Comparison of ENCODE assay signal across 1 cellular context in the genomic region with DNA sequence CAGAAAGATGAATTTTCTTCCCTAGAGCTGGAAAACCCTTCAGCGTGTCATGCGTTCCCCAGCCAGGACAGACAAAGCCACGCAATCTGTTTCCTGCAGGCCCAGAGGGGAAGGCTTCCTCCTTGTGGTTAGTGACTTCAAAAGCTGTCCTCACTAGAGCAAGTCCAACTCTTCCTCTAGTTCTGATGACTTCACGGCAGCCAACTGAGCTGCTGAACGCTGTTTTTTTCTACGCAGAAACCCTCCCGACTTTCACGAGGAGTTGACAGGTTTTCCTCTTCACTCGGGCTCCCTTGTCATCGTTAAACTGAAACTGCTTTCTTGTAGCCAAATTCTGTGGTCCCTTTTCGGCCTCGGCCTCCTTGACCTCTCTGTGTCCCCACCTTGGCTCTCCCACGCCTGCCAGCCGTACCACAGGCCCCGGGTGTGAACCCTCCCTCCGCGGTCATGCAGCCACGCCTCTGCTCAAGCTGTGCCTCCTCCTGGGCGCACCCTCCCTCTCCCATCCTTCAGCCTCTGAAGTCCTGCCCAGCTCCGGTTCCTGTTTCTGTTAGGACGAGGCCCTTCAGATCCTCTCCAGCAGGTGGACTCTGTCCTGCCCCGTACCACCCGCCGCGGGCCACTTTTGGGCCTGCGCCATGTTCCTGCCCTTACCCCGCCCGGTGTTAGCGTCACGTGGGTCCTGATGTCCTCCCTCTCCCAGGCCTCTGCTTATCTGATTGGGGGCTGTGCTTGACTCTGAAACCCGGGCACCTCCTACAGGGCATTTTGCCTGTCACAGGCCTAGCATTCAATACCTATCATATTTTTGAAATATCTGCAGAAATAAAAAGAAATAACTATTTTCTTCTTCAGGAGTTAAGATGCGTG.
A peak's percentile ranks its signal among the peaks of the same experiment; 100 is the strongest.
TF ChIP-seq lines count a peak whose summit lies in the region.

No MANE protein-coding gene starts in this region.

TF ChIP-seq in K562, 482 proteins besides CTCF, POLR2A, EP300 and RAD21 (continued from another document and continues in another):
- TF ChIP-seq E2F1 (CRISPR knock-in tag; IDR thresholded peaks at IDR 0.05) = no peak
- TF ChIP-seq ZNF431 (CRISPR knock-in tag; IDR thresholded peaks at IDR 0.05) = no peak; the same call in none of the 2 replicates
- TF ChIP-seq SP2 (IDR thresholded peaks at IDR 0.05; ENCODE audit: extremely low read depth, low read depth, low read length, poor library complexity, severe bottlenecking) = no peak
- no peak; the same call in 1 of the 2 replicates for TF ChIP-seq ZNF324 (CRISPR knock-in tag; IDR thresholded peaks at IDR 0.05)
- no peak for TF ChIP-seq SNIP1 (IDR thresholded peaks at IDR 0.05; ENCODE audit: low read depth)
- TF ChIP-seq NR2F6 (CRISPR knock-in tag; IDR thresholded peaks at IDR 0.05) = no peak
- no peak for TF ChIP-seq ZFPM2 (CRISPR knock-in tag; IDR thresholded peaks at IDR 0.05)
- no peak for TF ChIP-seq CAMTA2 (CRISPR knock-in tag; conservative IDR thresholded peaks at IDR 0.05)
- TF ChIP-seq U2AF1 (optimal IDR thresholded peaks at IDR 0.05; ENCODE audit: low read depth, low read length) = no peak
- no peak for TF ChIP-seq BCL6 (CRISPR knock-in tag; IDR thresholded peaks at IDR 0.05)
- TF ChIP-seq SETDB1 (IDR thresholded peaks at IDR 0.05; ENCODE audit: low read length) = no peak
- peak; percentile 75 for TF ChIP-seq ZNF134 (CRISPR knock-in tag; conservative IDR thresholded peaks at IDR 0.05)
- peak; percentile 82 to 85 for TF ChIP-seq NRF1 (conservative IDR thresholded peaks at IDR 0.05 in 1 of 2, IDR thresholded peaks at IDR 0.05 in 1 of 2)
- no peak for TF ChIP-seq ZNF780A (CRISPR knock-in tag; IDR thresholded peaks at IDR 0.05)
- no peak for TF ChIP-seq DIDO1 (tag; IDR thresholded peaks at IDR 0.05; ENCODE audit: low read depth)
- TF ChIP-seq, protein P1, sequence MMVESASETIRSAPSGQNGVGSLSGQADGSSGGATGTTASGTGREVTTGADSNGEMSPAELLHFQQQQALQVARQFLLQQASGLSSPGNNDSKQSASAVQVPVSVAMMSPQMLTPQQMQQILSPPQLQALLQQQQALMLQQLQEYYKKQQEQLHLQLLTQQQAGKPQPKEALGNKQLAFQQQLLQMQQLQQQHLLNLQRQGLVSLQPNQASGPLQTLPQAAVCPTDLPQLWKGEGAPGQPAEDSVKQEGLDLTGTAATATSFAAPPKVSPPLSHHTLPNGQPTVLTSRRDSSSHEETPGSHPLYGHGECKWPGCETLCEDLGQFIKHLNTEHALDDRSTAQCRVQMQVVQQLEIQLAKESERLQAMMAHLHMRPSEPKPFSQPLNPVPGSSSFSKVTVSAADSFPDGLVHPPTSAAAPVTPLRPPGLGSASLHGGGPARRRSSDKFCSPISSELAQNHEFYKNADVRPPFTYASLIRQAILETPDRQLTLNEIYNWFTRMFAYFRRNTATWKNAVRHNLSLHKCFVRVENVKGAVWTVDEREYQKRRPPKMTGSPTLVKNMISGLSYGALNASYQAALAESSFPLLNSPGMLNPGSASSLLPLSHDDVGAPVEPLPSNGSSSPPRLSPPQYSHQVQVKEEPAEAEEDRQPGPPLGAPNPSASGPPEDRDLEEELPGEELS (CRISPR knock-in tag; IDR thresholded peaks at IDR 0.05; ENCODE audit: borderline replicate concordance) = 0 out of 2 replicates have a peak, but pooled peaks have one; percentile 17
- TF ChIP-seq FOXK2 (conservative IDR thresholded peaks at IDR 0.05 in 1 of 2, IDR thresholded peaks at IDR 0.05 in 1 of 2; ENCODE audit: low read depth in 2 of 2) = peak; percentile 80 to 89
- peak; percentile 94 for TF ChIP-seq ESRRA (IDR thresholded peaks at IDR 0.05; ENCODE audit: borderline replicate concordance, low read depth)
- TF ChIP-seq CHAMP1 (IDR thresholded peaks at IDR 0.05) = no peak
- TF ChIP-seq POLR2G (IDR thresholded peaks at IDR 0.05; ENCODE audit: low read depth, low read length) = peak; percentile 84
- no peak for TF ChIP-seq COPS2 (conservative IDR thresholded peaks at IDR 0.05)
- no peak for TF ChIP-seq CTCFL (IDR thresholded peaks at IDR 0.05; ENCODE audit: borderline replicate concordance, insufficient read depth, low read depth, low read length, poor library complexity, severe bottlenecking)
- no peak for TF ChIP-seq DDX20 (tag; IDR thresholded peaks at IDR 0.05; ENCODE audit: low read depth)
- no peak for TF ChIP-seq ZNF146 (CRISPR knock-in tag; IDR thresholded peaks at IDR 0.05; ENCODE audit: unreplicated experiment)
- TF ChIP-seq ELF1 (tag; IDR thresholded peaks at IDR 0.05) = no peak; the same call in 1 of the 2 replicates
- TF ChIP-seq, protein P2, sequence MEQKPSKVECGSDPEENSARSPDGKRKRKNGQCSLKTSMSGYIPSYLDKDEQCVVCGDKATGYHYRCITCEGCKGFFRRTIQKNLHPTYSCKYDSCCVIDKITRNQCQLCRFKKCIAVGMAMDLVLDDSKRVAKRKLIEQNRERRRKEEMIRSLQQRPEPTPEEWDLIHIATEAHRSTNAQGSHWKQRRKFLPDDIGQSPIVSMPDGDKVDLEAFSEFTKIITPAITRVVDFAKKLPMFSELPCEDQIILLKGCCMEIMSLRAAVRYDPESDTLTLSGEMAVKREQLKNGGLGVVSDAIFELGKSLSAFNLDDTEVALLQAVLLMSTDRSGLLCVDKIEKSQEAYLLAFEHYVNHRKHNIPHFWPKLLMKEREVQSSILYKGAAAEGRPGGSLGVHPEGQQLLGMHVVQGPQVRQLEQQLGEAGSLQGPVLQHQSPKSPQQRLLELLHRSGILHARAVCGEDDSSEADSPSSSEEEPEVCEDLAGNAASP (IDR thresholded peaks at IDR 0.05) = no peak
- 0 out of 2 replicates have a peak, but pooled peaks have one; percentile 63 for TF ChIP-seq ZNF644 (tag; IDR thresholded peaks at IDR 0.05; ENCODE audit: low read depth)
- no peak for TF ChIP-seq TAF15 (IDR thresholded peaks at IDR 0.05; ENCODE audit: low read depth, low read length)
- TF ChIP-seq ILF3 (IDR thresholded peaks at IDR 0.05; ENCODE audit: borderline replicate concordance) = no peak
- TF ChIP-seq E4F1 (CRISPR knock-in tag; IDR thresholded peaks at IDR 0.05; ENCODE audit: borderline replicate concordance) = no peak
- no peak for TF ChIP-seq BMI1 (IDR thresholded peaks at IDR 0.05; ENCODE audit: low read length)
- no peak for TF ChIP-seq ZBTB8A (IDR thresholded peaks at IDR 0.05; ENCODE audit: partially characterized antibody)
- TF ChIP-seq ZFX (CRISPR knock-in tag; IDR thresholded peaks at IDR 0.05) = peak; percentile 89
- TF ChIP-seq HIVEP1 (CRISPR knock-in tag; IDR thresholded peaks at IDR 0.05) = 0 out of 2 replicates have a peak, but pooled peaks have one; percentile 5
- peak in 1 of 2 experiments; percentile 82; a peak in 3 of 4 replicates for TF ChIP-seq TEAD1 (CRISPR knock-in tag; IDR thresholded peaks at IDR 0.05)
- no peak for TF ChIP-seq ZBED1 (IDR thresholded peaks at IDR 0.05)
- TF ChIP-seq FOXM1 (IDR thresholded peaks at IDR 0.05; ENCODE audit: low read depth) = 0 out of 2 replicates have a peak, but pooled peaks have one; percentile 11
- TF ChIP-seq FOXM1 (CRISPR knock-in tag; IDR thresholded peaks at IDR 0.05; ENCODE audit: low read depth) = 0 out of 2 replicates have a peak, but pooled peaks have one; percentile 36
- no peak; the same call in 1 of the 2 replicates for TF ChIP-seq ZBTB9 (CRISPR knock-in tag; IDR thresholded peaks at IDR 0.05)
- peak; percentile 31; the same call in 1 of the 2 replicates for TF ChIP-seq ZNF584 (CRISPR knock-in tag; IDR thresholded peaks at IDR 0.05; ENCODE audit: low read depth)
- peak; percentile 64; the same call in 1 of the 2 replicates for TF ChIP-seq MBD2 (IDR thresholded peaks at IDR 0.05; ENCODE audit: borderline replicate concordance, low read depth)
- no peak for TF ChIP-seq FOXK1 (CRISPR knock-in tag; IDR thresholded peaks at IDR 0.05; ENCODE audit: borderline replicate concordance)
- peak; percentile 75; the same call in 1 of the 2 replicates for TF ChIP-seq RB1 (IDR thresholded peaks at IDR 0.05; ENCODE audit: low read depth)
- TF ChIP-seq TFAM (CRISPR knock-in tag; conservative IDR thresholded peaks at IDR 0.05) = no peak
- TF ChIP-seq PCBP1 (IDR thresholded peaks at IDR 0.05; ENCODE audit: low read depth, low read length, poor library complexity, severe bottlenecking) = peak; percentile 61
- TF ChIP-seq ILK (tag; IDR thresholded peaks at IDR 0.05; ENCODE audit: borderline replicate concordance, low read depth) = no peak
- TF ChIP-seq ZNF436 (CRISPR knock-in tag; IDR thresholded peaks at IDR 0.05) = no peak
- TF ChIP-seq NCOA2 (IDR thresholded peaks at IDR 0.05; ENCODE audit: partially characterized antibody in 2 of 2) = no peak
- no peak for TF ChIP-seq ZNF512 (tag; IDR thresholded peaks at IDR 0.05)
